Comparison of ENCODE assay signal across 1 cellular context in genomic region chr12:131121705-131122405, GRCh38.
A peak's percentile ranks its signal among the peaks of the same experiment; 100 is the strongest.
TF ChIP-seq lines count a peak whose summit lies in the region.

No MANE protein-coding gene starts in this region.

TF ChIP-seq in HepG2, 621 proteins besides CTCF, POLR2A, EP300 and RAD21 (continued from another document):
- TF ChIP-seq ZXDC (CRISPR knock-in tag; IDR thresholded peaks at IDR 0.05) (no peak), ZZZ3 (CRISPR knock-in tag; IDR thresholded peaks at IDR 0.05; ENCODE audit: borderline replicate concordance) (no peak), NFYC (CRISPR knock-in tag; IDR thresholded peaks at IDR 0.05) (peak; percentile 21; the same call in 1 of the 2 replicates), MBNL3 (CRISPR knock-in tag; conservative IDR thresholded peaks at IDR 0.05) (no peak), NFYB (CRISPR knock-in tag; IDR thresholded peaks at IDR 0.05) (0 out of 2 replicates have a peak, but pooled peaks have one; percentile 26)
